Comparison of ENCODE assay signal across 8 cellular contexts in genomic region chr17:46192211-46192483, GRCh38. TPM values are rescaled to one million over a fixed set of nuclear protein-coding genes. Genes with fewer than 3 reads are reported as not detected.
DNase-seq lines count a peak whose midpoint lies in the region; ATAC-seq and TF ChIP-seq lines count a peak whose summit lies in the region.

No MANE protein-coding gene starts in this region.

- H4K20me1 ChIP-seq in SU-DHL-6 (ENCODE audit: low read depth, low read length), result peaks cover 29% of the 10 kb centered on the region

- no peaks in the 10 kb centered on the region for H3K9me3 ChIP-seq in SU-DHL-6 (ENCODE audit: insufficient read depth, low read length)

- TF ChIP-seq CTCF in GM12875 (IDR thresholded peaks at IDR 0.05; ENCODE audit: borderline replicate concordance, insufficient read depth, low read depth, low read length) (no peak), SU-DHL-6 (IDR thresholded peaks at IDR 0.05; ENCODE audit: insufficient read depth, low read length, poor library complexity, severe bottlenecking) (no peak), fibroblast of villous mesenchyme (IDR thresholded peaks at IDR 0.05; ENCODE audit: insufficient read depth, low read depth, low read length) (no peak)

- peak overlapping the region; percentile 78 for H2AFZ ChIP-seq in SU-DHL-6 (ENCODE audit: low read depth, low read length, severe bottlenecking)

- no peaks in the 10 kb centered on the region for H3K9me2 ChIP-seq in SU-DHL-6 (replicated peaks; ENCODE audit: insufficient read depth, low read length)

- DNase-seq in fibroblast of villous mesenchyme (ENCODE audit: low read depth) (no peak), skeletal muscle cell (ENCODE audit: low read depth) (no peak), 8988T (no peak), dermis blood vessel endothelial cell (no peak)

- H3K4me3 ChIP-seq in GM12875 (ENCODE audit: low read depth, low read length), result peak overlapping the region; percentile 71
- H3K4me3 ChIP-seq in SU-DHL-6 (ENCODE audit: insufficient read depth, low read length, poor library complexity, severe bottlenecking), result peak overlapping the region; percentile 89
- peak overlapping the region; percentile 93 for H3K4me3 ChIP-seq in fibroblast of villous mesenchyme (ENCODE audit: low read depth, low read length)
- peak overlapping the region; percentile 64 for H3K4me3 ChIP-seq in skeletal muscle cell (ENCODE audit: low read depth, low read length)

- ATAC-seq in HG02571 (IDR thresholded peaks at IDR 0.05; ENCODE audit: unreplicated experiment), result no peak
- no peak for ATAC-seq in GM21390 (IDR thresholded peaks at IDR 0.05; ENCODE audit: unreplicated experiment)

- H3K79me2 ChIP-seq in SU-DHL-6 (ENCODE audit: insufficient read depth, low read length), result peaks cover 69% of the 10 kb centered on the region

- peak overlapping the region; percentile 89 for H3K4me2 ChIP-seq in SU-DHL-6 (ENCODE audit: low read depth, low read length, poor library complexity, severe bottlenecking)

- no peaks in the 10 kb centered on the region for H3K27me3 ChIP-seq in SU-DHL-6 (ENCODE audit: low read length)

- H3K27ac ChIP-seq in SU-DHL-6 (ENCODE audit: low read depth, low read length), result peak overlapping the region; percentile 87

- H3K9ac ChIP-seq in SU-DHL-6 (ENCODE audit: low read length), result peak overlapping the region; percentile 94

- H3F3A ChIP-seq in SU-DHL-6 (ENCODE audit: insufficient read depth), result peaks cover 38% of the 10 kb centered on the region

- no peaks in the 10 kb centered on the region for H3K36me3 ChIP-seq in SU-DHL-6 (ENCODE audit: low read length)

RNA-seq across cellular contexts. Expression of gene KANSL1, which starts 1.1 kb away (rescaled TPM):
- total RNA-seq in fibroblast of villous mesenchyme (126 and 171 TPM in 2 replicates), dermis blood vessel endothelial cell (52.9 and 87.0 TPM in 2 replicates)
